8 cellular contexts compared by ENCODE assay signal in the genomic region with DNA sequence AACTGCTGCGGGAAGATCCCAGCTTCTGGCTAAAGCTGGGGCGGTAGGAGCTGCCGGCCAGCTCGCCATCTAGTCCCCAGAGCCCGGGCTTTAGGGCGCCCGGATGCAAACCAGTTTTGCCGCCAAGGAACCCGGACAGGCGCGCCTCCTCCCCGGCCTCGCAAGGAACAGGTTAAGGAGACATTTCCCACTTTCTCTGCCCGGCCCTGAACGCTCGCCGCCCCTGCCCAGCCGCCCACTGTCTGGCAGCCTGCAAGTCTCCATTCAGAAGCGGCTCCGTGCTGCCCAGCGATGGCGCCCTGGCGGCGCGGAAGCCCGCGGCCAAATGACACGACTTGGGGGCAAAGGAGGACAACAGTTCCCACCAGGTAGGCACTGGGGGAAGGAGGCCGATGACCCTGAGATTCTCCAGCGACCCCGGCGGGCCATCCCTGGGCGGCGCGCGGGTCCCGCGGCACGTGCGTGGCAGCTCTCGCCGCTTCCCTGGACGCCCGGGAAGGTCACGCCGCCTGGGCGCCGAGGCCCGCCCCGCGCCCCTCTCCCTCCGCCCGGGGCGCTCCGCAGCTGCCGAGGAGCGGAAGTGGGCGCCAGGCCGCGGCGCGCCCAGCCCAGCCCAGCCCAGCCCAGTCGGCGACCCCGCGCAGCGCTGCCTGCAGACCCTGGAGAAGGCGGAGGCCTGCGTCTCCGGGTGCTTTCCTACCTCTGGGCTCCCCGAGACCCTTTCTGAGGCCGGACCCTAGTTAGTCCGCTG. TPM values are rescaled to one million over a fixed set of nuclear protein-coding genes. Genes with fewer than 3 reads are reported as not detected.
DNase-seq lines count a peak whose midpoint lies in the region; ATAC-seq, FAIRE-seq and TF ChIP-seq lines count a peak whose summit lies in the region.

No MANE protein-coding gene starts in this region.

- intact Hi-C loops in uterus (cut with DNase I; ENCODE audit: low total_unique reads) = no loop called here

- POLR2A ChIA-PET in H1 (lab: Charles Lee; ENCODE audit: partially characterized antibody) = interaction anchor here (0.7 to 4.3 kb wide), 2 partner anchors 17 to 52 kb away, joined by 3 to 19 read pairs; partner anchors contain the start of gene SUGT1

- H3K79me2 ChIP-seq in H1 (ENCODE audit: control insufficient read depth in 1 of 2, insufficient read depth in 2 of 2, low read length in 2 of 2) = no peaks in the 10 kb centered on the region

- peak overlapping the region; percentile 84; the same call in 1 of the 2 replicates for H4K8ac ChIP-seq in H1 (ENCODE audit: extremely low read depth, insufficient read depth, low read length)

- no peak overlapping the region for H3K14ac ChIP-seq in H1 (ENCODE audit: insufficient read length)

- no peak overlapping the region for H3K56ac ChIP-seq in H1 (replicated peaks; ENCODE audit: insufficient read length, low read depth, low read length)

- no peaks in the 10 kb centered on the region for H3K79me1 ChIP-seq in H1 (ENCODE audit: low read depth, low read length)

- H3K36me3 ChIP-seq in RWPE2 (ENCODE audit: low read depth) (no peaks in the 10 kb centered on the region), H1 (ENCODE audit: control insufficient read depth in 2 of 4, insufficient read depth in 4 of 4, low read length in 3 of 4) (no peaks in the 10 kb centered on the region), uterus (no peaks in the 10 kb centered on the region)

- H2BK120ac ChIP-seq in H1 (replicated peaks; ENCODE audit: low read depth, low read length) = no peak overlapping the region

- peak overlapping the region; percentile 60 to 68 for H3K4me2 ChIP-seq in H1 (ENCODE audit: insufficient read depth in 1 of 2, low read depth in 2 of 2, low read length in 2 of 2)

- peak overlapping the region; percentile 59 for H2AFZ ChIP-seq in H1 (ENCODE audit: low read length)

- H3K9me3 ChIP-seq in RWPE2 (ENCODE audit: severe bottlenecking) = no peaks in the 10 kb centered on the region
- H3K9me3 ChIP-seq in H1 (ENCODE audit: insufficient read depth in 2 of 2, low read depth in 1 of 2, low read length in 1 of 2) = no peaks in the 10 kb centered on the region
- H3K9me3 ChIP-seq in uterus = no peaks in the 10 kb centered on the region

- no peak overlapping the region for H2AK5ac ChIP-seq in H1 (ENCODE audit: low read depth, low read length)

- TF ChIP-seq RAD21 in H1 (IDR thresholded peaks at IDR 0.05 in 1 of 2, conservative IDR thresholded peaks at IDR 0.05 in 1 of 2; ENCODE audit: low read depth in 2 of 2, low read length in 2 of 2) = no peak

- WGBS in H1 (ENCODE audit: extremely low coverage in 1 of 2, insufficient coverage in 1 of 2, insufficient read length in 1 of 2, insufficient replicate concordance in 2 of 2, low coverage in 1 of 2, low lambda C conversion rate in 2 of 2, missing lambda C conversion rate in 1 of 2), 2 experiments = 18% methylated on average over 33 of the region's 73 CpGs; no CpG with 5 or more reads in 1 of the 2 experiments

- TF ChIP-seq CTCF in AG09309 (IDR thresholded peaks at IDR 0.05; ENCODE audit: control insufficient read depth, insufficient read depth, low read depth, low read length, missing control alignments) (no peak), RWPE2 (IDR thresholded peaks at IDR 0.05; ENCODE audit: poor library complexity, severe bottlenecking) (no peak), H1 (IDR thresholded peaks at IDR 0.05; ENCODE audit: control extremely low read depth in 1 of 3, insufficient read depth in 1 of 3, low read depth in 1 of 3, low read length in 3 of 3) (no peak), mesothelial cell of epicardium (IDR thresholded peaks at IDR 0.05; ENCODE audit: unreplicated experiment) (no peak), uterus (IDR thresholded peaks at IDR 0.05) (no peak)

- peak overlapping the region in 2 of 4 experiments; percentile 38 to 60; a peak in 2 of 7 replicates for H3K9ac ChIP-seq in H1 (replicated peaks in 1 of 4; ENCODE audit: extremely low read depth in 1 of 4, low read depth in 3 of 4, low read length in 3 of 4)

- no peak overlapping the region for H3K4ac ChIP-seq in H1 (replicated peaks; ENCODE audit: insufficient read length, low read depth, low read length)

- ATAC-seq in GM18511 (IDR thresholded peaks at IDR 0.05; ENCODE audit: unreplicated experiment) (peak; percentile 75), HG03064 (IDR thresholded peaks at IDR 0.05; ENCODE audit: low read depth, unreplicated experiment) (peak; percentile 56), RWPE2 (ENCODE audit: low read depth) (peak; percentile 65)

- H3K36me3 Mint-ChIP-seq in mesothelial cell of epicardium = peaks cover 3% of the 10 kb centered on the region

- H3K27me3 Mint-ChIP-seq in mesothelial cell of epicardium (ENCODE audit: low read depth) = no peaks in the 10 kb centered on the region

- H3K23me2 ChIP-seq in H1 (ENCODE audit: low read depth, low read length) = peaks cover 3% of the 10 kb centered on the region; the same call in 1 of the 2 replicates

- peak overlapping the region; percentile 95 for H3K27ac Mint-ChIP-seq in mesothelial cell of epicardium

- H3K27ac ChIP-seq in RWPE2 (ENCODE audit: poor library complexity, severe bottlenecking) (peak overlapping the region; percentile 90), H1 (ENCODE audit: low read depth, low read length) (no peak overlapping the region), uterus (peak overlapping the region; percentile 80 to 94)

- H3K4me3 ChIP-seq in AG09309 (ENCODE audit: control insufficient read depth, low read depth, low read length) (peak overlapping the region; percentile 52), RWPE2 (ENCODE audit: severe bottlenecking) (peak overlapping the region; percentile 41), H1 (ENCODE audit: extremely low read depth in 1 of 4, insufficient read depth in 2 of 4, low read depth in 3 of 4, low read length in 4 of 4) (peak overlapping the region; percentile 16 to 59 (median 34); a peak in 7 of 8 replicates), uterus (peak overlapping the region; percentile 44 to 85)

- H2BK5ac ChIP-seq in H1 (ENCODE audit: low read depth, low read length) = no peak overlapping the region; the same call in 1 of the 2 replicates

- H3K4me1 ChIP-seq in RWPE2 (ENCODE audit: insufficient read depth, poor library complexity, severe bottlenecking) = peaks cover 6% of the 10 kb centered on the region
- H3K4me1 ChIP-seq in H1 (replicated peaks in 1 of 4; ENCODE audit: control insufficient read depth in 3 of 4, insufficient read depth in 4 of 4, low read length in 3 of 4) = peaks cover 0 to 5% (median 0%) of the 10 kb centered on the region in 4 experiments; a peak in 1 of 7 replicates
- H3K4me1 ChIP-seq in uterus = no peaks in the 10 kb centered on the region

- H3K9me3 Mint-ChIP-seq in mesothelial cell of epicardium = no peaks in the 10 kb centered on the region

- H4K91ac ChIP-seq in H1 (replicated peaks; ENCODE audit: insufficient read length, low read length) = no peak overlapping the region

- H2BK12ac ChIP-seq in H1 (ENCODE audit: low read depth, low read length) = no peak overlapping the region

- FAIRE-seq in H1 (lab: Jason Lieb, UNC) = no peak

- DNase-seq in AG09309 (ENCODE audit: low read depth) (no peak), RWPE2 (ENCODE audit: low spot score) (peak; percentile 54), H1 (ENCODE audit: low read depth in 1 of 2, low spot score in 2 of 2) (peak in 1 of 2 experiments; percentile 75), mesothelial cell of epicardium (ENCODE audit: low spot score in 2 of 2, unreplicated experiment in 2 of 2) (peak; percentile 36 to 68), uterus (peak; percentile 26 to 36)
- DNase-seq in effector CD4-positive, alpha-beta T cell = no peak

- TF ChIP-seq POLR2A in H1 (IDR thresholded peaks at IDR 0.05; ENCODE audit: control extremely low read depth in 1 of 2, low read depth in 2 of 2, low read length in 2 of 2) (peak in 1 of 2 experiments; percentile 48; a peak in 1 of 3 replicates), uterus (IDR thresholded peaks at IDR 0.05) (peak in 1 of 2 donors; percentile 28)

- H4K5ac ChIP-seq in H1 (ENCODE audit: insufficient read length, low read depth, low read length) = no peak overlapping the region

- CTCF ChIA-PET in H1 (lab: Charles Lee; ENCODE audit: partially characterized antibody) = interaction anchor here (0.7 to 1.3 kb wide), 2 partner anchors 11 to 149 kb away, joined by 3 read pairs; no protein-coding TSS in a partner anchor

- peak overlapping the region; percentile 52 for H3K18ac ChIP-seq in H1 (ENCODE audit: extremely low read depth, low read length)

- H4K20me1 ChIP-seq in H1 (replicated peaks in 1 of 2; ENCODE audit: control insufficient read depth in 1 of 2, insufficient read depth in 2 of 2, low read length in 2 of 2) = no peaks in the 10 kb centered on the region

- no peak for TF ChIP-seq EP300 in H1 (IDR thresholded peaks at IDR 0.05; ENCODE audit: borderline replicate concordance in 1 of 2, low read depth in 2 of 2, low read length in 2 of 2)

- H2BK20ac ChIP-seq in H1 (ENCODE audit: low read length) = no peak overlapping the region

- H3K27me3 ChIP-seq in RWPE2 (ENCODE audit: insufficient read depth, poor library complexity, severe bottlenecking) (no peaks in the 10 kb centered on the region), H1 (replicated peaks in 1 of 4; ENCODE audit: control insufficient read depth in 3 of 4, extremely low read depth in 1 of 4, insufficient read depth in 3 of 4, low read length in 3 of 4) (peaks cover 0 to 18% (median 6%) of the 10 kb centered on the region in 4 experiments; a peak in 4 of 7 replicates), uterus (no peaks in the 10 kb centered on the region)

- H3K4me1 Mint-ChIP-seq in mesothelial cell of epicardium = peaks cover 25% of the 10 kb centered on the region

- peak overlapping the region; percentile 86 for H3K4me3 Mint-ChIP-seq in mesothelial cell of epicardium

- no peak overlapping the region for H3K23ac ChIP-seq in H1 (ENCODE audit: insufficient read length)

- no peak overlapping the region for H2BK15ac ChIP-seq in H1 (ENCODE audit: low read length)

RNA-seq across cellular contexts. Expression of gene HNRNPA1L2, which starts 42.2 kb away (rescaled TPM):
- 7.3 and 8.9 TPM in 2 replicates for total RNA-seq in H1 (2021; fragmentation: NEBNext Ultra II Directional; extraction: Animal tissue kit (Norgen Biotek cat#: 25700))
- 3.1 and 3.7 TPM in 2 replicates for polyA plus RNA-seq in H1 (2011; rRNA removed)
- 8.7 TPM for polyA plus RNA-seq in H1 (2011; cell fraction: cytosol; rRNA removed)
- 2.6 TPM for polyA plus RNA-seq in H1 (2011; cell fraction: nucleus; rRNA removed)
- polyA plus RNA-seq in H1 (2012, experiment 1 of 2) = 14.8 to 41.0 TPM (median 36.1 TPM) in 4 replicates
- 3.0 TPM for polyA plus RNA-seq in H1 (2012, experiment 2 of 2)
- 6.3 TPM for polyA plus RNA-seq in H1 (2013, experiment 1 of 2)
- 7.1 TPM for polyA plus RNA-seq in H1 (2013, experiment 2 of 2)
- 2.1 and 3.9 TPM in 2 replicates for polyA minus RNA-seq in H1 (2011; rRNA and poly(A)+ RNA removed)
- 2.8 TPM for polyA minus RNA-seq in H1 (2011; cell fraction: cytosol; rRNA and poly(A)+ RNA removed)
- 3.4 TPM for polyA minus RNA-seq in H1 (2011; cell fraction: nucleus; rRNA and poly(A)+ RNA removed)
- total RNA-seq in mesothelial cell of epicardium = 16.4 to 18.5 TPM (median 18.1 TPM) in 3 replicates
- 10 to 100 TPM in 1 of 4 donors, 1 to 10 TPM in 2, under 1 TPM in 1; 0.51 to 12.9 (median 7.4) TPM for total RNA-seq in uterus

RNA-seq across cellular contexts. Expression of gene SUGT1, which starts 52.6 kb away (rescaled TPM):
- total RNA-seq in H1 (2021; fragmentation: NEBNext Ultra II Directional; extraction: Animal tissue kit (Norgen Biotek cat#: 25700)) = 99.4 and 103 TPM in 2 replicates
- polyA plus RNA-seq in H1 (2011; rRNA removed) = 21.0 and 25.7 TPM in 2 replicates
- 53.5 TPM for polyA plus RNA-seq in H1 (2011; cell fraction: cytosol; rRNA removed)
- polyA plus RNA-seq in H1 (2011; cell fraction: nucleus; rRNA removed) = 32.9 TPM
- polyA plus RNA-seq in H1 (2012, experiment 1 of 2) = 57.3 to 98.1 TPM (median 61.2 TPM) in 4 replicates
- polyA plus RNA-seq in H1 (2012, experiment 2 of 2) = 10.5 TPM
- 73.3 TPM for polyA plus RNA-seq in H1 (2013, experiment 1 of 2)
- polyA plus RNA-seq in H1 (2013, experiment 2 of 2) = 79.4 TPM
- 39.1 and 45.8 TPM in 2 replicates for polyA minus RNA-seq in H1 (2011; rRNA and poly(A)+ RNA removed)
- polyA minus RNA-seq in H1 (2011; cell fraction: cytosol; rRNA and poly(A)+ RNA removed) = 29.7 TPM
- polyA minus RNA-seq in H1 (2011; cell fraction: nucleus; rRNA and poly(A)+ RNA removed) = 66.6 TPM
- total RNA-seq in mesothelial cell of epicardium = 38.5 to 42.4 TPM (median 41.6 TPM) in 3 replicates
- 100 to 1,000 TPM in 1 of 4 donors, 10 to 100 TPM in 3; 20.9 to 102 (median 60.5) TPM for total RNA-seq in uterus

Comparison
In these comparisons a context has a peak if more than half of its experiments do, and no peak if none do; other contexts are left out.
1. DNase-seq: peak in RWPE2 (single experiment), mesothelial cell of epicardium (2 of 2) and uterus (2 of 2); none in AG09309 (single experiment) and effector CD4-positive, alpha-beta T cell (single experiment).
2. Peak in every context shown above with its lines, with median percentiles within 50 percentile points of each other: H3K4me3 ChIP-seq and ATAC-seq.